Comparison of ENCODE assay signal across 14 cellular contexts in genomic region chr17:78999056-78999768, GRCh38. TPM values are rescaled to one million over a fixed set of nuclear protein-coding genes. Genes with fewer than 3 reads are reported as not detected.
DNase-seq lines count a peak whose midpoint lies in the region; ATAC-seq, FAIRE-seq and TF ChIP-seq lines count a peak whose summit lies in the region.
"Had no signal": no experiment of that assay in that cellular context is flagged by ENCODE, and none has a peak within 500 bp of the region (broad histone marks: within the 10 kb centered on the region; RNA-seq: fewer than 3 reads in every experiment).

No MANE protein-coding gene starts in this region.

- no peak for TF ChIP-seq EP300 in stomach (IDR thresholded peaks at IDR 0.05)
- TF ChIP-seq EP300 in esophagus muscularis mucosa (IDR thresholded peaks at IDR 0.05): no peak

- H3K27me3 ChIP-seq in adrenal gland (no peaks in the 10 kb centered on the region), stomach (no peaks in the 10 kb centered on the region), esophagus muscularis mucosa (no peaks in the 10 kb centered on the region)
- H3K27me3 ChIP-seq: BLaER1 treated with 17β-estradiol and CSF1 and Interleukin-3, amounts not matched to agents 10 nM and 100 nM had no signal

- no peaks in the 10 kb centered on the region for H3K4me1 ChIP-seq in HEK293 (ENCODE audit: control insufficient read depth, insufficient read depth, low read length)
- peaks cover 24 to 46% of the 10 kb centered on the region in 2 donors for H3K4me1 ChIP-seq in adrenal gland (replicated peaks in 1 of 2)
- H3K4me1 ChIP-seq in stomach: peaks cover 64 to 86% (median 76%) of the 10 kb centered on the region in 4 donors
- H3K4me1 ChIP-seq in esophagus muscularis mucosa: peaks cover 11 to 28% (median 17%) of the 10 kb centered on the region in 4 donors

- H3K4me3 ChIP-seq in HEK293 (ENCODE audit: low read depth, low read length) (no peak overlapping the region), adrenal gland (no peak overlapping the region), stomach (no peak overlapping the region), esophagus muscularis mucosa (no peak overlapping the region)
- H3K4me3 ChIP-seq: BLaER1 treated with 17β-estradiol and CSF1 and Interleukin-3, amounts not matched to agents 10 nM and 100 nM had no signal

- intact Hi-C loops in adrenal gland (cut with DNase I): no loop called here
- intact Hi-C loops in stomach (cut with DNase I; ENCODE audit: low total_unique reads): no loop called here
- intact Hi-C loops in esophagus muscularis mucosa (cut with DNase I): no loop called here

- FAIRE-seq in urothelium cell line (lab: Jason Lieb, UNC): no peak

- DNase-seq in adrenal gland (peak in 6 of 7 donors; percentile 15 to 47 (median 24)), left lobe of liver (ENCODE audit: low spot score) (peak; percentile 33), stomach (no peak), amniotic stem cell (lab: John Stamatoyannopoulos, UW) (no peak), urothelium cell line (ENCODE audit: low spot score) (no peak), esophagus muscularis mucosa (ENCODE audit: extremely low spot score) (no peak)
- DNase-seq: activated CD4-positive, alpha-beta T cell treated with anti-CD3 and anti-CD28 coated beads, Interleukin-2, amount 50 U/mL, for 1 hour; activated T-cell treated with anti-CD3 and anti-CD28 coated beads, Interleukin-2, amount 50 U/mL, for 4 hours; central memory CD4-positive, alpha-beta T cell; immature natural killer cell; NCI-H146; occipital lobe had no signal

- no peak for TF ChIP-seq CTCF in HEK293 (tag by site-specific recombination; IDR thresholded peaks at IDR 0.05)
- TF ChIP-seq CTCF in adrenal gland (IDR thresholded peaks at IDR 0.05): no peak
- no peak for TF ChIP-seq CTCF in stomach (IDR thresholded peaks at IDR 0.05)
- no peak for TF ChIP-seq CTCF in esophagus muscularis mucosa (IDR thresholded peaks at IDR 0.05)

- POLR2A ChIA-PET in HEK293 (lab: Yijun Ruan, JAX): interaction anchor here (0.7 kb wide), 2 partner anchors 12 to 27 kb away, joined by 6 read pairs; no protein-coding TSS in a partner anchor

- 82 to 85% (median 84%) methylated on average over 16 to 17 of the region's 17 CpGs for WGBS in adrenal gland, 4 donors
- WGBS in stomach, 5 donors: 64 to 84% (median 80%) methylated on average over 16 to 17 of the region's 17 CpGs
- 97% methylated on average over 15 of the region's 17 CpGs for WGBS in esophagus muscularis mucosa

- H3K9me3 ChIP-seq in HEK293 (ENCODE audit: control insufficient read depth, insufficient read depth, low read depth, low read length) (no peaks in the 10 kb centered on the region), adrenal gland (replicated peaks in 1 of 3) (no peaks in the 10 kb centered on the region), stomach (no peaks in the 10 kb centered on the region), esophagus muscularis mucosa (no peaks in the 10 kb centered on the region)
- H3K9me3 ChIP-seq: BLaER1 treated with 17β-estradiol and CSF1 and Interleukin-3, amounts not matched to agents 10 nM and 100 nM had no signal

- ATAC-seq in left lobe of liver: no peak
- ATAC-seq: activated T-cell treated with anti-CD3 and anti-CD28 coated beads, Interleukin-2, amount 50 U/mL, for 4 hours had no signal

- TF ChIP-seq POLR2A in adrenal gland (IDR thresholded peaks at IDR 0.05) (no peak), stomach (IDR thresholded peaks at IDR 0.05) (no peak), esophagus muscularis mucosa (IDR thresholded peaks at IDR 0.05; ENCODE audit: low read depth) (no peak)

- H3K36me3 ChIP-seq in HEK293 (ENCODE audit: control insufficient read depth in 2 of 2, insufficient read depth in 1 of 2, low read length in 2 of 2): peaks cover 0 to 75% of the 10 kb centered on the region in 2 experiments; a peak in 2 of 3 replicates
- peaks cover 0 to 48% of the 10 kb centered on the region in 2 donors for H3K36me3 ChIP-seq in adrenal gland (replicated peaks in 1 of 2)
- peaks cover 20 to 78% (median 67%) of the 10 kb centered on the region in 4 donors for H3K36me3 ChIP-seq in stomach
- H3K36me3 ChIP-seq in esophagus muscularis mucosa: peaks cover 12 to 64% (median 46%) of the 10 kb centered on the region in 4 donors

- CTCF ChIA-PET in HEK293 (lab: Yijun Ruan, JAX): interaction anchor here (0.7 to 1.8 kb wide), 3 partner anchors 74 to 393 kb away, joined by 3 to 6 read pairs (median 3); no protein-coding TSS in a partner anchor

- H3K27ac ChIP-seq in HEK293 (ENCODE audit: extremely low read depth, low read depth, low read length) (0 out of 2 replicates have a peak overlapping the region, but pooled peaks have one; percentile 41), adrenal gland (peak overlapping the region in 4 of 5 donors; percentile 30 to 77 (median 58)), stomach (peak overlapping the region; percentile 66 to 83 (median 76)), esophagus muscularis mucosa (replicated peaks in 1 of 4) (no peak overlapping the region)
- H3K27ac ChIP-seq: BLaER1 treated with 17β-estradiol and CSF1 and Interleukin-3, amounts not matched to agents 10 nM and 100 nM had no signal

TF ChIP-seq in HEK293, 187 proteins besides CTCF, POLR2A, EP300 and RAD21:
- TF ChIP-seq ZNF664 (tag by site-specific recombination; IDR thresholded peaks at IDR 0.05) (peak; percentile 78), KLF1 (tag by site-specific recombination; IDR thresholded peaks at IDR 0.05) (0 out of 2 replicates have a peak, but pooled peaks have one; percentile 12), ZIC2 (tag by site-specific recombination; IDR thresholded peaks at IDR 0.05) (0 out of 2 replicates have a peak, but pooled peaks have one; percentile 22), ZNF362 (tag by site-specific recombination; IDR thresholded peaks at IDR 0.05) (peak; percentile 80), PRDM10 (tag by site-specific recombination; IDR thresholded peaks at IDR 0.05) (no peak)

RNA-seq across cellular contexts. Expression of gene CANT1, which starts 10.4 kb away (rescaled TPM):
- 10 to 100 TPM; 36.5 to 78.3 (median 61.5) TPM for total RNA-seq in adrenal gland
- 10 to 100 TPM; 10.3 to 29.5 (median 10.7) TPM for polyA plus RNA-seq in adrenal gland
- 20.4 TPM for total RNA-seq in left lobe of liver
- 100 to 1,000 TPM in 1 of 5 donors, 10 to 100 TPM in 4; 31.2 to 151 (median 70.1) TPM for total RNA-seq in stomach
- 10 to 100 TPM; 16.6 to 20.9 (median 18.1) TPM for polyA plus RNA-seq in stomach
- total RNA-seq in esophagus muscularis mucosa: 10 to 100 TPM; 21.2 to 33.7 (median 27.0) TPM

RNA-seq across cellular contexts. Expression of gene LGALS3BP, which starts 19.5 kb away (rescaled TPM):
- total RNA-seq in adrenal gland (1,000 to 10,000 TPM in 2 of 8 donors, 100 to 1,000 TPM in 6; 449 to 1,588 (median 791) TPM), left lobe of liver (141 TPM), stomach (100 to 1,000 TPM in 4 of 5 donors, 10 to 100 TPM in 1; 94.5 to 625 (median 434) TPM), esophagus muscularis mucosa (100 to 1,000 TPM; 106 to 284 (median 197) TPM)
- polyA plus RNA-seq in adrenal gland (100 to 1,000 TPM; 266 to 499 (median 286) TPM), stomach (100 to 1,000 TPM in 2 of 3 donors, 10 to 100 TPM in 1; 63.4 to 212 (median 172) TPM)

RNA-seq across cellular contexts. Expression of gene C1QTNF1, which starts 24.8 kb away (rescaled TPM):
- total RNA-seq in adrenal gland: 100 to 1,000 TPM in 6 of 8 donors, 10 to 100 TPM in 2; 74.6 to 175 (median 137) TPM
- polyA plus RNA-seq in adrenal gland: 100 to 1,000 TPM in 1 of 3 donors, 10 to 100 TPM in 2; 17.2 to 147 (median 74.4) TPM
- total RNA-seq in left lobe of liver: 15.5 TPM
- 10 to 100 TPM in 3 of 5 donors, 1 to 10 TPM in 2; 6.4 to 20.3 (median 10.1) TPM for total RNA-seq in stomach
- 10 to 100 TPM in 2 of 3 donors, 1 to 10 TPM in 1; 2.9 to 18.2 (median 15.3) TPM for polyA plus RNA-seq in stomach
- 100 to 1,000 TPM in 1 of 4 donors, 10 to 100 TPM in 3; 31.1 to 115 (median 70.4) TPM for total RNA-seq in esophagus muscularis mucosa
- polyA plus RNA-seq: immature natural killer cell had no signal

Comparison
In these comparisons a context has a peak if more than half of its experiments do, and no peak if none do; other contexts are left out.
1. H3K27ac ChIP-seq: peak in HEK293 (single experiment), adrenal gland (4 of 5) and stomach (5 of 5); none in esophagus muscularis mucosa (0 of 4).
2. DNase-seq: peak in adrenal gland (6 of 7) and left lobe of liver (single experiment); none in stomach (single experiment), amniotic stem cell (single experiment), urothelium cell line (single experiment) and esophagus muscularis mucosa (single experiment).